ENCODE assay signal across 22 cellular contexts in genomic region chr11:86056262-86056911, GRCh38. TPM values are rescaled to one million over a fixed set of nuclear protein-coding genes. Genes with fewer than 3 reads are reported as not detected.
A peak's percentile ranks its signal among the peaks of the same experiment; 100 is the strongest.
DNase-seq lines count a peak whose midpoint lies in the region; ATAC-seq and TF ChIP-seq lines count a peak whose summit lies in the region.
"Had no signal": no experiment of that assay in that cellular context is flagged by ENCODE, and none has a peak within 500 bp of the region (broad histone marks: within the 10 kb centered on the region; RNA-seq: fewer than 3 reads in every experiment).

No MANE protein-coding gene starts in this region.

- H3K27ac Mint-ChIP-seq in CD4-positive, CD25-positive, alpha-beta regulatory T cell = peak overlapping the region in 2 of 3 donors; percentile 11 to 78
- H3K27ac Mint-ChIP-seq in endothelial cell (ENCODE audit: unreplicated experiment) = no peak overlapping the region

- H3K4me1 ChIP-seq in CD4-positive, CD25-positive, alpha-beta regulatory T cell (ENCODE audit: control insufficient read depth, insufficient read depth, low read length, poor library complexity, severe bottlenecking) = peaks cover 87% of the 10 kb centered on the region
- H3K4me1 ChIP-seq in OCI-LY3 (ENCODE audit: low read length) (peaks cover 26% of the 10 kb centered on the region), Peyer's patch (peaks cover 0 to 47% (median 16%) of the 10 kb centered on the region in 4 donors)

- TF ChIP-seq POLR2A in Peyer's patch (IDR thresholded peaks at IDR 0.05) = no peak

- H3K4me3 ChIP-seq in CD4-positive, CD25-positive, alpha-beta regulatory T cell (ENCODE audit: low read depth, low read length) = peak overlapping the region; percentile 24
- H3K4me3 ChIP-seq in OCI-LY3 (ENCODE audit: low read length) (no peak overlapping the region), Peyer's patch (no peak overlapping the region)
- H3K4me3 ChIP-seq: hepatocyte, suprapubic skin had no signal

- peak overlapping the region; percentile 6 for H3K27ac ChIP-seq in CD4-positive, CD25-positive, alpha-beta regulatory T cell (ENCODE audit: insufficient read depth, low read length, poor library complexity, severe bottlenecking)
- H3K27ac ChIP-seq in OCI-LY3 (ENCODE audit: low read length) (no peak overlapping the region; the same call in 1 of the 2 replicates), Peyer's patch (no peak overlapping the region)
- H3K27ac ChIP-seq: hepatocyte, suprapubic skin had no signal

- peak overlapping the region in 3 of 4 donors; percentile 24 to 51 (median 32) for H3K4me3 Mint-ChIP-seq in CD4-positive, CD25-positive, alpha-beta regulatory T cell
- no peak overlapping the region for H3K4me3 Mint-ChIP-seq in endothelial cell (ENCODE audit: unreplicated experiment)

- peaks cover 0 to 3% (median 0%) of the 10 kb centered on the region in 7 donors for H3K9me3 Mint-ChIP-seq in CD4-positive, CD25-positive, alpha-beta regulatory T cell
- no peaks in the 10 kb centered on the region for H3K9me3 Mint-ChIP-seq in endothelial cell (ENCODE audit: unreplicated experiment)

- H2AFZ ChIP-seq in OCI-LY3 (ENCODE audit: low read depth, low read length) = no peak overlapping the region
- H2AFZ ChIP-seq: hepatocyte had no signal

- H4K20me1 ChIP-seq in OCI-LY3 (ENCODE audit: insufficient read depth, low read length) = peaks cover 98% of the 10 kb centered on the region

- no peak for DNase-seq in CD4-positive, CD25-positive, alpha-beta regulatory T cell
- no peak for DNase-seq in endothelial cell (ENCODE audit: low spot score)
- DNase-seq in NCI-H2081 treated with DMSO at 0.1 percent for 48 hours (lab: John Stamatoyannopoulos, UW) = no peak
- DNase-seq in Peyer's patch = no peak
- no peak for DNase-seq in SIG-M5 (lab: John Stamatoyannopoulos, UW)
- DNase-seq: activated CD4-positive, alpha-beta T cell treated with anti-CD3 and anti-CD28 coated beads, Interleukin-2, amount 50 U/mL, for 4 hours; activated gamma-delta T cell; GDM1; islet precursor cell; mammary epithelial cell; naive B cell; NCI-H1436; NCI-H2171 treated with DMSO at 0.1 percent for 48 hours; NCI-H774; posterior cingulate gyrus; stimulated activated CD4-positive, alpha-beta T cell treated with anti-CD3 and anti-CD28 coated beads, Interleukin-2, amount 100 ng/mL, for 24 hours had no signal

- no peaks in the 10 kb centered on the region for H3K27me3 ChIP-seq in CD4-positive, CD25-positive, alpha-beta regulatory T cell (ENCODE audit: control insufficient read depth, insufficient read depth, low read length)
- H3K27me3 ChIP-seq in OCI-LY3 (ENCODE audit: low read depth, low read length) (no peaks in the 10 kb centered on the region), Peyer's patch (no peaks in the 10 kb centered on the region)
- H3K27me3 ChIP-seq: hepatocyte, suprapubic skin had no signal

- no peak overlapping the region for H3K9ac ChIP-seq in OCI-LY3 (ENCODE audit: low read length)

- no peaks in the 10 kb centered on the region for H3K36me3 ChIP-seq in CD4-positive, CD25-positive, alpha-beta regulatory T cell (ENCODE audit: control insufficient read depth, insufficient read depth, low read length)
- H3K36me3 ChIP-seq in OCI-LY3 (replicated peaks; ENCODE audit: low read depth, low read length) = peaks cover 18% of the 10 kb centered on the region
- no peaks in the 10 kb centered on the region for H3K36me3 ChIP-seq in Peyer's patch
- H3K36me3 ChIP-seq: suprapubic skin had no signal

- peaks cover 100% of the 10 kb centered on the region for H3K79me2 ChIP-seq in OCI-LY3 (ENCODE audit: low read length)

- H3K36me3 Mint-ChIP-seq in CD4-positive, CD25-positive, alpha-beta regulatory T cell = peaks cover 4% of the 10 kb centered on the region
- peaks cover 4% of the 10 kb centered on the region for H3K36me3 Mint-ChIP-seq in endothelial cell (ENCODE audit: low read depth, unreplicated experiment)

- TF ChIP-seq CTCF in OCI-LY3 (IDR thresholded peaks at IDR 0.05; ENCODE audit: low read depth, low read length) (no peak), endothelial cell (IDR thresholded peaks at IDR 0.05; ENCODE audit: unreplicated experiment) (peak; percentile 9), Peyer's patch (IDR thresholded peaks at IDR 0.05) (no peak)

- H3K4me2 ChIP-seq in OCI-LY3 (ENCODE audit: low read length) = peak overlapping the region; percentile 0; the same call in 1 of the 2 replicates
- H3K4me2 ChIP-seq: hepatocyte had no signal

- no peaks in the 10 kb centered on the region for H3K9me3 ChIP-seq in CD4-positive, CD25-positive, alpha-beta regulatory T cell (ENCODE audit: control insufficient read depth in 2 of 2, low read length in 2 of 2)
- H3K9me3 ChIP-seq in OCI-LY3 (ENCODE audit: insufficient read depth, low read length) (no peaks in the 10 kb centered on the region), Peyer's patch (no peaks in the 10 kb centered on the region)
- H3K9me3 ChIP-seq: suprapubic skin had no signal

- ATAC-seq in CD4-positive, CD25-positive, alpha-beta regulatory T cell (ENCODE audit: low read depth in 2 of 2) = no peak
- ATAC-seq in GM18867 (IDR thresholded peaks at IDR 0.05; ENCODE audit: unreplicated experiment) (peak; percentile 53), HG02571 (IDR thresholded peaks at IDR 0.05; ENCODE audit: unreplicated experiment) (no peak)
- ATAC-seq: SK-N-SH treated with all-trans-retinoic acid at 6 μM for 48 hours had no signal

- peaks cover 61 to 97% (median 75%) of the 10 kb centered on the region in 4 donors for H3K4me1 Mint-ChIP-seq in CD4-positive, CD25-positive, alpha-beta regulatory T cell
- H3K4me1 Mint-ChIP-seq in endothelial cell (ENCODE audit: unreplicated experiment) = peaks cover 28% of the 10 kb centered on the region

- H3K27me3 Mint-ChIP-seq in CD4-positive, CD25-positive, alpha-beta regulatory T cell = no peaks in the 10 kb centered on the region
- no peaks in the 10 kb centered on the region for H3K27me3 Mint-ChIP-seq in endothelial cell (ENCODE audit: unreplicated experiment)
- H3K27me3 Mint-ChIP-seq: naive B cell had no signal

RNA-seq across cellular contexts. Expression of gene PICALM, which starts 12.5 kb away (rescaled TPM):
- total RNA-seq in CD4-positive, CD25-positive, alpha-beta regulatory T cell = 194 TPM
- 10 to 100 TPM; 19.9 to 25.8 (median 23.2) TPM for polyA plus RNA-seq in CD4-positive, CD25-positive, alpha-beta regulatory T cell
- total RNA-seq in endothelial cell (ENCODE audit: unreplicated experiment) (125 TPM), Peyer's patch (100 to 1,000 TPM; 201 to 292 (median 237) TPM)
